In genomic region chr19:3161453-3161852, GRCh38 we compare ENCODE assay signal across 17 cellular contexts. TPM values are rescaled to one million over a fixed set of nuclear protein-coding genes. Genes with fewer than 3 reads are reported as not detected.
DNase-seq lines count a peak whose midpoint lies in the region; ATAC-seq and TF ChIP-seq lines count a peak whose summit lies in the region.
"Had no signal": no experiment of that assay in that cellular context is flagged by ENCODE, and none has a peak within 500 bp of the region (broad histone marks: within the 10 kb centered on the region; RNA-seq: fewer than 3 reads in every experiment).

No MANE protein-coding gene starts in this region.

- DNase-seq in natural killer cell treated with Interleukin-12 subunit alpha and Interleukin-12 subunit beta and Interleukin-15 and Interleukin-18, amount 100 ng/mL, for 72 hours (ENCODE audit: low spot score): no peak
- DNase-seq in natural killer cell (no peak), T-helper 17 cell (no peak), fibroblast of mammary gland (ENCODE audit: low read depth) (peak; percentile 72), SKM-1 (lab: John Stamatoyannopoulos, UW; ENCODE audit: unreplicated experiment) (no peak)
- DNase-seq: activated CD4-positive, alpha-beta T cell treated with anti-CD3 and anti-CD28 coated beads, Interleukin-2, amount 50 U/mL, for 48 hours; activated effector memory CD4-positive, alpha-beta T cell treated with anti-CD3 and anti-CD28 coated beads, Interleukin-2, amount 50 U/mL, for 16 hours; DMS 273 treated with DMSO at 0.1 percent for 48 hours; foreskin melanocyte; SHP77 had no signal

- TF ChIP-seq CTCF in natural killer cell (IDR thresholded peaks at IDR 0.05) (no peak), fibroblast of mammary gland (conservative IDR thresholded peaks at IDR 0.05; ENCODE audit: control insufficient read depth, insufficient read depth, low read depth, low read length) (no peak)

- no peaks in the 10 kb centered on the region for H3K9me3 ChIP-seq in T-helper 17 cell (ENCODE audit: control insufficient read depth, low read length, poor library complexity, severe bottlenecking)
- H3K9me3 ChIP-seq: thoracic aorta had no signal

- no peaks in the 10 kb centered on the region for H3K9me3 Mint-ChIP-seq in natural killer cell treated with Interleukin-12 subunit alpha and Interleukin-12 subunit beta and Interleukin-15 and Interleukin-18, amount 100 ng/mL, for 72 hours
- H3K9me3 Mint-ChIP-seq in natural killer cell: peaks cover 0 to 2% of the 10 kb centered on the region in 2 donors
- H3K9me3 Mint-ChIP-seq: nephron had no signal

- peaks cover 23 to 39% of the 10 kb centered on the region in 2 donors for H3K4me1 Mint-ChIP-seq in natural killer cell treated with Interleukin-12 subunit alpha and Interleukin-12 subunit beta and Interleukin-15 and Interleukin-18, amount 100 ng/mL, for 72 hours (ENCODE audit: low read depth in 2 of 2)
- H3K4me1 Mint-ChIP-seq in natural killer cell (peaks cover 5 to 12% of the 10 kb centered on the region in 2 donors), T-helper 17 cell (peaks cover 16% of the 10 kb centered on the region)
- H3K4me1 Mint-ChIP-seq: nephron had no signal

- peaks cover 0 to 2% of the 10 kb centered on the region in 2 donors for H3K27me3 Mint-ChIP-seq in natural killer cell treated with Interleukin-12 subunit alpha and Interleukin-12 subunit beta and Interleukin-15 and Interleukin-18, amount 100 ng/mL, for 72 hours
- no peaks in the 10 kb centered on the region for H3K27me3 Mint-ChIP-seq in natural killer cell (ENCODE audit: low read depth in 2 of 2)
- H3K27me3 Mint-ChIP-seq in T-helper 17 cell: no peaks in the 10 kb centered on the region

- no peak overlapping the region for H3K4me3 Mint-ChIP-seq in natural killer cell treated with Interleukin-12 subunit alpha and Interleukin-12 subunit beta and Interleukin-15 and Interleukin-18, amount 100 ng/mL, for 72 hours
- H3K4me3 Mint-ChIP-seq in natural killer cell (no peak overlapping the region), T-helper 17 cell (no peak overlapping the region)
- H3K4me3 Mint-ChIP-seq: nephron had no signal

- H3K36me3 Mint-ChIP-seq in natural killer cell treated with Interleukin-12 subunit alpha and Interleukin-12 subunit beta and Interleukin-15 and Interleukin-18, amount 100 ng/mL, for 72 hours: peaks cover 11% of the 10 kb centered on the region
- no peaks in the 10 kb centered on the region for H3K36me3 Mint-ChIP-seq in natural killer cell
- H3K36me3 Mint-ChIP-seq in T-helper 17 cell (ENCODE audit: low read depth): peaks cover 4% of the 10 kb centered on the region
- H3K36me3 Mint-ChIP-seq: IgD-negative memory B cell had no signal

- peak overlapping the region; percentile 46 to 49 for H3K27ac Mint-ChIP-seq in natural killer cell treated with Interleukin-12 subunit alpha and Interleukin-12 subunit beta and Interleukin-15 and Interleukin-18, amount 100 ng/mL, for 72 hours
- H3K27ac Mint-ChIP-seq in natural killer cell (no peak overlapping the region), T-helper 17 cell (peak overlapping the region; percentile 54)
- H3K27ac Mint-ChIP-seq: IgD-negative memory B cell, nephron had no signal

- intact Hi-C loops in natural killer cell (cut with micrococcal nuclease): loop anchor here (5.0 kb wide), 1 partner anchor 84 kb away; no protein-coding TSS in a partner anchor

- no peak for ATAC-seq in natural killer cell treated with Interleukin-12 subunit alpha and Interleukin-12 subunit beta and Interleukin-15 and Interleukin-18, amount 100 ng/mL, for 72 hours
- ATAC-seq in natural killer cell: no peak
- ATAC-seq in T-helper 17 cell: no peak
- no peak for ATAC-seq in HG03095 (IDR thresholded peaks at IDR 0.05; ENCODE audit: unreplicated experiment)
- ATAC-seq in GM18519 (IDR thresholded peaks at IDR 0.05; ENCODE audit: low FRiP score, unreplicated experiment): no peak
- ATAC-seq in HG03469 (IDR thresholded peaks at IDR 0.05; ENCODE audit: unreplicated experiment): no peak

- no peak overlapping the region for H3K4me3 ChIP-seq in fibroblast of mammary gland (ENCODE audit: control insufficient read depth, low read depth, low read length)
- H3K4me3 ChIP-seq: lung, thoracic aorta had no signal

RNA-seq across cellular contexts. Expression of gene S1PR4, which starts 17.1 kb away (rescaled TPM):
- 10 to 100 TPM; 33.5 to 47.0 TPM for total RNA-seq in natural killer cell treated with Interleukin-12 subunit alpha and Interleukin-12 subunit beta and Interleukin-15 and Interleukin-18, amount 100 ng/mL, for 72 hours
- total RNA-seq in natural killer cell: 10 to 100 TPM; 37.1 to 60.4 (median 51.7) TPM
- 10 to 100 TPM; 83.1 to 97.0 TPM for total RNA-seq in T-helper 17 cell

RNA-seq across cellular contexts. Expression of gene NCLN, which starts 24.3 kb away (rescaled TPM):
- total RNA-seq in natural killer cell treated with Interleukin-12 subunit alpha and Interleukin-12 subunit beta and Interleukin-15 and Interleukin-18, amount 100 ng/mL, for 72 hours: 100 to 1,000 TPM in 1 of 2 donors, 10 to 100 TPM in 1; 84.4 to 196 TPM
- total RNA-seq in natural killer cell: 10 to 100 TPM; 39.6 to 61.4 (median 49.0) TPM
- total RNA-seq in T-helper 17 cell: 10 to 100 TPM; 47.8 to 50.6 TPM

RNA-seq across cellular contexts. Expression of gene GNA15, which starts 25.6 kb away (rescaled TPM):
- total RNA-seq in natural killer cell treated with Interleukin-12 subunit alpha and Interleukin-12 subunit beta and Interleukin-15 and Interleukin-18, amount 100 ng/mL, for 72 hours: 10 to 100 TPM; 22.2 to 33.3 TPM
- total RNA-seq in natural killer cell (10 to 100 TPM in 1 of 3 donors, 1 to 10 TPM in 2; 3.9 to 10.4 (median 8.4) TPM), T-helper 17 cell (10 to 100 TPM; 28.7 to 54.1 TPM)

Comparison
In these comparisons a context has a peak if more than half of its experiments do, and no peak if none do; other contexts are left out.
1. H3K27ac Mint-ChIP-seq: peak in natural killer cell treated with Interleukin-12 subunit alpha and Interleukin-12 subunit beta and Interleukin-15 and Interleukin-18, amount 100 ng/mL, for 72 hours (2 of 2) and T-helper 17 cell (single experiment); none in natural killer cell (0 of 2).